1 cellular context compared by ENCODE assay signal in genomic region chr1:224185208-224185607, GRCh38.
TF ChIP-seq lines count a peak whose summit lies in the region.

No MANE protein-coding gene starts in this region.

TF ChIP-seq in GM23338, 12 proteins besides CTCF, POLR2A, EP300 and RAD21 (continued from another document):
- no peak for TF ChIP-seq POLR2AphosphoS5 (IDR thresholded peaks at IDR 0.05; ENCODE audit: low read depth)
- no peak for TF ChIP-seq NANOG (IDR thresholded peaks at IDR 0.05; ENCODE audit: borderline replicate concordance)
- no peak for TF ChIP-seq EZH2phosphoT487 (IDR thresholded peaks at IDR 0.05; ENCODE audit: unreplicated experiment)
- TF ChIP-seq REST (IDR thresholded peaks at IDR 0.05; ENCODE audit: unreplicated experiment), result no peak
- no peak for TF ChIP-seq ZNF114 (CRISPR knock-in tag; IDR thresholded peaks at IDR 0.05)
- no peak for TF ChIP-seq CREB1 (CRISPR knock-in tag; IDR thresholded peaks at IDR 0.05; ENCODE audit: low read depth)
- TF ChIP-seq ZNF331 (CRISPR knock-in tag; IDR thresholded peaks at IDR 0.05; ENCODE audit: low read depth), result no peak
